Comparison of ENCODE assay signal across 1 cellular context in the genomic region with DNA sequence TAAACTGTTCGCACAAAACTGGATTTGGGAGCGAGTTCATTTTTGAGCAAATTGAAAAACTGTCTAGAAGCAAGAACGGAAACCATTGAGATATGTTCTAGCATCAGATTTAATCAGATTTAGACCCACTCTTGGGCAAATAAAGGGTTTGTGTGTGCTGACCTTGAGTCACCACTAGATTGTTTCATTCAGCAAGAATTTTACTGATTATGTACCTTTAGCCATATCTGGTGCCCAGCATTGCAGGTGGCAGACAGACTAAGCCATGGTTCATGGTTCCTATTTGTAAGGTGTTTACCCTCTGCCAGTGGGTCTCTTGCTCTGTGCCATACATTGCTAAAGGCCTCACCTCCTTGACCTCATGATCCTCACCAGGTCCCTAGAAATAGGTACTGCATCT.
TF ChIP-seq lines count a peak whose summit lies in the region.

No MANE protein-coding gene starts in this region.

TF ChIP-seq in IMR-90, 13 proteins besides CTCF, POLR2A, EP300 and RAD21:
- TF ChIP-seq BHLHE40 (IDR thresholded peaks at IDR 0.05; ENCODE audit: low read depth, low read length) (no peak), FOS (IDR thresholded peaks at IDR 0.05; ENCODE audit: low read depth, low read length) (no peak), CEBPB (IDR thresholded peaks at IDR 0.05; ENCODE audit: low read depth, low read length) (no peak), MXI1 (IDR thresholded peaks at IDR 0.05; ENCODE audit: borderline replicate concordance, low read depth, low read length) (no peak), CHD1 (IDR thresholded peaks at IDR 0.05; ENCODE audit: low read depth, low read length) (no peak), RFX5 (IDR thresholded peaks at IDR 0.05; ENCODE audit: low read depth, low read length) (no peak), RCOR1 (IDR thresholded peaks at IDR 0.05; ENCODE audit: insufficient replicate concordance, low read length) (no peak), NFE2L2 (IDR thresholded peaks at IDR 0.05; ENCODE audit: low read depth, low read length) (no peak), MAZ (IDR thresholded peaks at IDR 0.05; ENCODE audit: borderline replicate concordance, low read depth, low read length) (no peak), MAFK (IDR thresholded peaks at IDR 0.05; ENCODE audit: low read depth, low read length) (no peak), SMC3 (IDR thresholded peaks at IDR 0.05; ENCODE audit: low read depth, low read length) (no peak)
- TF ChIP-seq, protein P1, sequence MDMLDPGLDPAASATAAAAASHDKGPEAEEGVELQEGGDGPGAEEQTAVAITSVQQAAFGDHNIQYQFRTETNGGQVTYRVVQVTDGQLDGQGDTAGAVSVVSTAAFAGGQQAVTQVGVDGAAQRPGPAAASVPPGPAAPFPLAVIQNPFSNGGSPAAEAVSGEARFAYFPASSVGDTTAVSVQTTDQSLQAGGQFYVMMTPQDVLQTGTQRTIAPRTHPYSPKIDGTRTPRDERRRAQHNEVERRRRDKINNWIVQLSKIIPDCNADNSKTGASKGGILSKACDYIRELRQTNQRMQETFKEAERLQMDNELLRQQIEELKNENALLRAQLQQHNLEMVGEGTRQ (IDR thresholded peaks at IDR 0.05; ENCODE audit: low read depth, low read length): no peak
- TF ChIP-seq, protein P2, sequence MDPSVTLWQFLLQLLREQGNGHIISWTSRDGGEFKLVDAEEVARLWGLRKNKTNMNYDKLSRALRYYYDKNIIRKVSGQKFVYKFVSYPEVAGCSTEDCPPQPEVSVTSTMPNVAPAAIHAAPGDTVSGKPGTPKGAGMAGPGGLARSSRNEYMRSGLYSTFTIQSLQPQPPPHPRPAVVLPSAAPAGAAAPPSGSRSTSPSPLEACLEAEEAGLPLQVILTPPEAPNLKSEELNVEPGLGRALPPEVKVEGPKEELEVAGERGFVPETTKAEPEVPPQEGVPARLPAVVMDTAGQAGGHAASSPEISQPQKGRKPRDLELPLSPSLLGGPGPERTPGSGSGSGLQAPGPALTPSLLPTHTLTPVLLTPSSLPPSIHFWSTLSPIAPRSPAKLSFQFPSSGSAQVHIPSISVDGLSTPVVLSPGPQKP (IDR thresholded peaks at IDR 0.05; ENCODE audit: borderline replicate concordance, low read depth, low read length): no peak
TF ChIP-seq in IMR-90: peak in this region for 0.
